Comparison of ENCODE assay signal across 8 cellular contexts in genomic region chrX:148049441-148049840, GRCh38.
A peak's percentile ranks its signal among the peaks of the same experiment; 100 is the strongest.
DNase-seq lines count a peak whose midpoint lies in the region; ATAC-seq and TF ChIP-seq lines count a peak whose summit lies in the region.

No MANE protein-coding gene starts in this region.

- H3K4me3 Mint-ChIP-seq in chondrocyte (ENCODE audit: unreplicated experiment) (no peak overlapping the region), nephron (no peak overlapping the region)

- H3K27ac Mint-ChIP-seq in chondrocyte (ENCODE audit: unreplicated experiment) (no peak overlapping the region), nephron (no peak overlapping the region)

- ATAC-seq in GM19467 (IDR thresholded peaks at IDR 0.05; ENCODE audit: unreplicated experiment): peak; percentile 56
- ATAC-seq in HG03025 (IDR thresholded peaks at IDR 0.05; ENCODE audit: low FRiP score, unreplicated experiment): no peak
- no peak for ATAC-seq in GM18867 (IDR thresholded peaks at IDR 0.05; ENCODE audit: unreplicated experiment)
- ATAC-seq in HG03280 (IDR thresholded peaks at IDR 0.05; ENCODE audit: unreplicated experiment): no peak

- H3K4me1 Mint-ChIP-seq in chondrocyte (ENCODE audit: low read depth): no peaks in the 10 kb centered on the region
- H3K4me1 Mint-ChIP-seq in nephron: peaks cover 5% of the 10 kb centered on the region

- no peaks in the 10 kb centered on the region for H3K9me3 Mint-ChIP-seq in chondrocyte (ENCODE audit: low read depth)
- H3K9me3 Mint-ChIP-seq in nephron: peaks cover 4% of the 10 kb centered on the region

- peak; percentile 10 for DNase-seq in COLO829 (ENCODE audit: low spot score)
- DNase-seq in NCI-H345 treated with DMSO at 0.1 percent for 48 hours (lab: John Stamatoyannopoulos, UW; ENCODE audit: unreplicated experiment): peak; percentile 6
- no peak for DNase-seq in chondrocyte (ENCODE audit: low spot score)

- H3K36me3 Mint-ChIP-seq in chondrocyte (ENCODE audit: low read depth) (no peaks in the 10 kb centered on the region), nephron (ENCODE audit: low read depth) (no peaks in the 10 kb centered on the region)

- H3K27me3 Mint-ChIP-seq in chondrocyte (ENCODE audit: low read depth): no peaks in the 10 kb centered on the region
- peaks cover 4% of the 10 kb centered on the region for H3K27me3 Mint-ChIP-seq in nephron (ENCODE audit: low read depth)

- TF ChIP-seq CTCF in chondrocyte (IDR thresholded peaks at IDR 0.05) (peak; percentile 85), nephron (IDR thresholded peaks at IDR 0.05; ENCODE audit: unreplicated experiment in 3 of 3) (peak; percentile 58 to 61 (median 60))
